8 cellular contexts compared by ENCODE assay signal in the genomic region with DNA sequence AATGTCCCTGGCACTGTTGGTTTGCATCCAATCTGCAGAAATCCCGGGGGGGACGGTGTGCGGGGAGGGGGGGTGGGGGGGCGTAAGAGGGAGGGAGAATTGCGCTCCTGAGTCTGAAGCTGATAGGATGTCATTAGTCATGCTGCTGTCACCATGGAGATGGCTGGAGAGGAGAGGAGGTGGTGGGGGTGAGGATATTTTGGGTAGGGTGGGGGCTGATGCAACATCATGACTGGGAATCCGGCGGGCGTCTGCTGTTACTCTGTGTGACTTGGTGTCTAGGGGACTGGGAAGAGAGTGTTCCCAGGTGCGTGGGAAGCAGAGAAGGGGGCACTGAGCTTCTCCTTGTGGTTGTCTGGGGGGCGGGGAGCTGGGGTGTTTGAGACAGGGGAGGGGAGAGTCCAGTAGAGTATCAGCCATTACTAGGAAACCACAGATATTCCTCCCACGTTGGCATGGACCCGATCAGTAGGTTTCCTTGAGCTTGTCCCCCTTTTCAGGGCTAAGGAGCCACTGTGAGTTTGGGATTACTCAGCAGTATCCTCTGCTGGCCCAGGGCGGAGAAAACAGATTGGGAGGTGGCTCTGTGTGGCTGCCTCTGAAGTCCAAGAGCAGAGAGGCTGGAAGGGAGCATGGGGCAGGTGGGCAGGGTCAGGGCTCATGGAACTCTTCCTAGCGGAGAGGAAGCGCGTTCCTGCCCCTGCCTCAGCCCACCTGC. TPM values are rescaled to one million over a fixed set of nuclear protein-coding genes. Genes with fewer than 3 reads are reported as not detected.
DNase-seq lines count a peak whose midpoint lies in the region; FAIRE-seq and TF ChIP-seq lines count a peak whose summit lies in the region.

No MANE protein-coding gene starts in this region.

- TF ChIP-seq CTCF in D721Med (IDR thresholded peaks at IDR 0.05; ENCODE audit: insufficient read depth, missing control alignments) = no peak

- peaks cover 60% of the 10 kb centered on the region for H3K4me1 ChIP-seq in skeletal muscle satellite cell (ENCODE audit: control insufficient read depth, insufficient read depth, low read length)

- H3K4me3 ChIP-seq in skeletal muscle satellite cell (ENCODE audit: low read length) = peak overlapping the region; percentile 74

- H3K27me3 ChIP-seq in skeletal muscle satellite cell (ENCODE audit: control insufficient read depth, insufficient read depth, low read length) = no peaks in the 10 kb centered on the region

- peak overlapping the region; percentile 48 for H3K9ac ChIP-seq in skeletal muscle satellite cell (ENCODE audit: low read depth, low read length)

- H3K9me3 ChIP-seq in skeletal muscle satellite cell (replicated peaks; ENCODE audit: low read length) = no peaks in the 10 kb centered on the region

- H3K36me3 ChIP-seq in skeletal muscle satellite cell (ENCODE audit: insufficient read depth, low read length) = peaks cover 5% of the 10 kb centered on the region

- peak overlapping the region; percentile 98 for H3K4me2 ChIP-seq in skeletal muscle satellite cell (ENCODE audit: low read length)

- DNase-seq in NCI-H524 (lab: John Stamatoyannopoulos, UW) (peak; percentile 22 to 49), NCI-H524 treated with DMSO at 0.1 percent for 48 hours (lab: John Stamatoyannopoulos, UW) (no peak), RPMI7951 (ENCODE audit: low read depth) (peak; percentile 77), fibroblast of the conjunctiva (ENCODE audit: low read depth) (peak; percentile 76), D721Med (ENCODE audit: insufficient read length, low spot score) (no peak), iPS-NIHi7 (ENCODE audit: extremely low spot score) (no peak), NCI-H774 (lab: John Stamatoyannopoulos, UW) (no peak)

- FAIRE-seq in D721Med (lab: Jason Lieb, UNC) = no peak

RNA-seq across cellular contexts. Expression of gene TET3, which starts 18.9 kb away (rescaled TPM):
- 3.4 and 3.6 TPM in 2 replicates for total RNA-seq in RPMI7951 (2014; rRNA removed; shearing (Covaris generic))
- 2.3 and 2.6 TPM in 2 replicates for total RNA-seq in skeletal muscle satellite cell (2012; rRNA removed)

Comparison
In these comparisons a context has a peak if more than half of its experiments do, and no peak if none do; other contexts are left out.
1. DNase-seq: peak in NCI-H524 (2 of 2), RPMI7951 (single experiment) and fibroblast of the conjunctiva (single experiment); none in NCI-H524 treated with DMSO at 0.1 percent for 48 hours (single experiment), D721Med (single experiment), iPS-NIHi7 (single experiment) and NCI-H774 (single experiment).